In genomic region chr3:56801597-56802410, GRCh38 we compare ENCODE assay signal across 8 cellular contexts. TPM values are rescaled to one million over a fixed set of nuclear protein-coding genes. Genes with fewer than 3 reads are reported as not detected.
DNase-seq lines count a peak whose midpoint lies in the region; ATAC-seq lines count a peak whose summit lies in the region.

ARHGEF3 (minus strand) TSS chr3:56801949; CDS start chr3:56801798, 151 bp downstream.

- POLR2A ChIA-PET in activated CD8-positive, alpha-beta memory T cell treated with anti-CD3 and anti-CD28 coated beads for 36 hours (lab: Charles Lee), result interaction anchor here (0.5 to 2.4 kb wide), 10 partner anchors 9 to 187 kb away, joined by 3 to 14 read pairs (median 4); no protein-coding TSS in a partner anchor

- CTCF ChIA-PET in activated CD8-positive, alpha-beta memory T cell treated with anti-CD3 and anti-CD28 coated beads for 36 hours (lab: Charles Lee), result interaction anchor here (0.7 to 6.9 kb wide), 18 partner anchors 11 to 187 kb away, joined by 3 to 70 read pairs (median 6); no protein-coding TSS in a partner anchor

- DNase-seq in Ammon's horn (ENCODE audit: low spot score) (peak; percentile 96), NCI-H774 (lab: John Stamatoyannopoulos, UW) (peak; percentile 46), memory B cell (ENCODE audit: low spot score in 2 of 2) (peak; percentile 81 to 89)
- DNase-seq in effector memory CD4-positive, alpha-beta T cell, result peak; percentile 80 to 87 (median 83)
- DNase-seq in stimulated activated CD8-positive, alpha-beta memory T cell treated with anti-CD3 and anti-CD28 coated beads, Interleukin-12 subunit alpha, Interleukin-12 subunit beta, amount 100 ng/mL, for 4 hours (ENCODE audit: low read depth), result peak; percentile 89

- no peaks in the 10 kb centered on the region for H3K36me3 ChIP-seq in effector memory CD4-positive, alpha-beta T cell (ENCODE audit: control insufficient read depth, insufficient read depth, low read length)

- H3K4me1 ChIP-seq in effector memory CD4-positive, alpha-beta T cell (ENCODE audit: control insufficient read depth, insufficient read depth, low read length, poor library complexity, severe bottlenecking), result peaks cover 24% of the 10 kb centered on the region

- H3K4me3 Mint-ChIP-seq in memory B cell, result peak within 1 kb of the TSS; percentile 93

- peak within 1 kb of the TSS; percentile 53 for H3K27ac Mint-ChIP-seq in memory B cell

- no peaks in the 10 kb centered on the region for H3K36me3 Mint-ChIP-seq in memory B cell

- no peaks in the 10 kb centered on the region for H3K27me3 Mint-ChIP-seq in memory B cell

- H3K9me3 Mint-ChIP-seq in memory B cell, result no peaks in the 10 kb centered on the region

- peak; percentile 91 for ATAC-seq in GM19025 (IDR thresholded peaks at IDR 0.05; ENCODE audit: low read depth, unreplicated experiment)
- peak; percentile 79 for ATAC-seq in HG03342 (IDR thresholded peaks at IDR 0.05; ENCODE audit: unreplicated experiment)
- ATAC-seq in memory B cell (ENCODE audit: low read depth), result peak; percentile 86

- peak within 1 kb of the TSS; percentile 69 for H3K4me3 ChIP-seq in effector memory CD4-positive, alpha-beta T cell (ENCODE audit: insufficient read depth, low read depth, low read length, poor library complexity, severe bottlenecking)

- H3K4me1 Mint-ChIP-seq in memory B cell, result peaks cover 19% of the 10 kb centered on the region

- peak within 1 kb of the TSS; percentile 76 for H3K27ac ChIP-seq in effector memory CD4-positive, alpha-beta T cell (ENCODE audit: insufficient read depth, low read length, poor library complexity, severe bottlenecking)

- no peaks in the 10 kb centered on the region for H3K9me3 ChIP-seq in effector memory CD4-positive, alpha-beta T cell (ENCODE audit: control insufficient read depth, low read length)

- no peaks in the 10 kb centered on the region for H3K27me3 ChIP-seq in effector memory CD4-positive, alpha-beta T cell (replicated peaks; ENCODE audit: control insufficient read depth, insufficient read depth, low read length, poor library complexity, severe bottlenecking)

RNA-seq across cellular contexts. Expression of gene ARHGEF3, which starts in this region (rescaled TPM):
- total RNA-seq in activated CD8-positive, alpha-beta memory T cell treated with anti-CD3 and anti-CD28 coated beads for 36 hours, result 10 to 100 TPM; 51.4 to 53.8 TPM

Comparison
In these comparisons a context has a peak if more than half of its experiments do, and no peak if none do; other contexts are left out.
1. Peak in every context shown above with its lines: DNase-seq, ATAC-seq, H3K4me3 ChIP-seq and H3K27ac ChIP-seq.
2. DNase-seq: peak in every context shown above with its lines; median percentile 96 in Ammon's horn; 89 in stimulated activated CD8-positive, alpha-beta memory T cell treated with anti-CD3 and anti-CD28 coated beads, Interleukin-12 subunit alpha, Interleukin-12 subunit beta, amount 100 ng/mL, for 4 hours; 85 in memory B cell; 83 in effector memory CD4-positive, alpha-beta T cell; 46 in NCI-H774.